In the genomic region with DNA sequence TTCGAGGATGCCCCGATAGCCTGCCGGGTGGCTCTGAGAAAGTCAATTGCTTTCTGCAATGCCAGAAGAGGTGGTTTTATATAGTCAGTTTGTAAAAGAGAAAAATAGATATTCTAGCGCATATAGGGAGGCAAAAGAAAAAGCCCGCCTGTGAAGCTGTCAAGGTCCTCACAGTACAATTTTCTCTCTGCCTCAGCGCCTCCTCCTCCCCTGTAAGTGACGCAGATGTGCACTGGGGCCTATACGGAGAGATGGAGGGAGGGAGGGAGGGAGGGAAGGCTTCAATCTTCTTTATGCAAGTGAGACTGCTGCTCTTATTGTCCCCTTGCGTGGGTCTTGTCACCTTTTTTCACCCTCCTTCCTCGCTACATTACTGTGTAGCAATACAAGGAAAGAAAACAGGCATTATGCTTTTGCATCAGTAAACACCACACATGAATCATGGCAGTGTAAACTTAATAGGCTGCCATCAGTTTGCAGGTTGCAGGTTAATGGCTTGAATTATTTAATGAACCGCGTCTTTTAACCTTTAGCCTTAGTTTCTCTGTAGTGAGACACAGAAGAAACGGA, we compare ENCODE assay signal across 1 cellular context.
TF ChIP-seq lines count a peak whose summit lies in the region.

A gene with protein sequence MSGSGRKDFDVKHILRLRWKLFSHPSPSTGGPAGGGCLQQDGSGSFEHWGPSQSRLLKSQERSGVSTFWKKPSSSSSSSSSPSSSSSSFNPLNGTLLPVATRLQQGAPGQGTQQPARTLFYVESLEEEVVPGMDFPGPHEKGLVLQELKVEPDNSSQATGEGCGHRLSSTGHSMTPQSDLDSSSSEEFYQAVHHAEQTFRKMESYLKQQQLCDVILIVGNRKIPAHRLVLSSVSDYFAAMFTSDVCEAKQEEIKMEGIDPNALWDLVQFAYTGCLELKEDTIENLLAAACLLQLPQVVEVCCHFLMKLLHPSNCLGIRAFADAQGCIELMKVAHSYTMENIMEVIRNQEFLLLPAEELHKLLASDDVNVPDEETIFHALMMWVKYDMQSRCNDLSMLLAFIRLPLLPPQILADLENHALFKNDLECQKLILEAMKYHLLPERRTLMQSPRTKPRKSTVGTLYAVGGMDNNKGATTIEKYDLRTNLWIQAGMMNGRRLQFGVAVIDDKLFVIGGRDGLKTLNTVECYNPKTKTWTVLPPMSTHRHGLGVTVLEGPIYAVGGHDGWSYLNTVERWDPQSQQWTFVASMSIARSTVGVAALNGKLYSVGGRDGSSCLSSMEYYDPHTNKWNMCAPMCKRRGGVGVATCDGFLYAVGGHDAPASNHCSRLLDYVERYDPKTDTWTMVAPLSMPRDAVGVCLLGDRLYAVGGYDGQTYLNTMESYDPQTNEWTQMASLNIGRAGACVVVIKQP (minus strand): TSS at position 177 of the 570 bp plus-strand sequence. CDS start 753 bp downstream, outside the sequence.

TF ChIP-seq in GM23338, 12 proteins besides CTCF, POLR2A, EP300 and RAD21 (continued from another document):
- TF ChIP-seq, protein P1, sequence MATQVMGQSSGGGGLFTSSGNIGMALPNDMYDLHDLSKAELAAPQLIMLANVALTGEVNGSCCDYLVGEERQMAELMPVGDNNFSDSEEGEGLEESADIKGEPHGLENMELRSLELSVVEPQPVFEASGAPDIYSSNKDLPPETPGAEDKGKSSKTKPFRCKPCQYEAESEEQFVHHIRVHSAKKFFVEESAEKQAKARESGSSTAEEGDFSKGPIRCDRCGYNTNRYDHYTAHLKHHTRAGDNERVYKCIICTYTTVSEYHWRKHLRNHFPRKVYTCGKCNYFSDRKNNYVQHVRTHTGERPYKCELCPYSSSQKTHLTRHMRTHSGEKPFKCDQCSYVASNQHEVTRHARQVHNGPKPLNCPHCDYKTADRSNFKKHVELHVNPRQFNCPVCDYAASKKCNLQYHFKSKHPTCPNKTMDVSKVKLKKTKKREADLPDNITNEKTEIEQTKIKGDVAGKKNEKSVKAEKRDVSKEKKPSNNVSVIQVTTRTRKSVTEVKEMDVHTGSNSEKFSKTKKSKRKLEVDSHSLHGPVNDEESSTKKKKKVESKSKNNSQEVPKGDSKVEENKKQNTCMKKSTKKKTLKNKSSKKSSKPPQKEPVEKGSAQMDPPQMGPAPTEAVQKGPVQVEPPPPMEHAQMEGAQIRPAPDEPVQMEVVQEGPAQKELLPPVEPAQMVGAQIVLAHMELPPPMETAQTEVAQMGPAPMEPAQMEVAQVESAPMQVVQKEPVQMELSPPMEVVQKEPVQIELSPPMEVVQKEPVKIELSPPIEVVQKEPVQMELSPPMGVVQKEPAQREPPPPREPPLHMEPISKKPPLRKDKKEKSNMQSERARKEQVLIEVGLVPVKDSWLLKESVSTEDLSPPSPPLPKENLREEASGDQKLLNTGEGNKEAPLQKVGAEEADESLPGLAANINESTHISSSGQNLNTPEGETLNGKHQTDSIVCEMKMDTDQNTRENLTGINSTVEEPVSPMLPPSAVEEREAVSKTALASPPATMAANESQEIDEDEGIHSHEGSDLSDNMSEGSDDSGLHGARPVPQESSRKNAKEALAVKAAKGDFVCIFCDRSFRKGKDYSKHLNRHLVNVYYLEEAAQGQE (IDR thresholded peaks at IDR 0.05; ENCODE audit: unreplicated experiment), result no peak
- TF ChIP-seq CREB1 (CRISPR knock-in tag; IDR thresholded peaks at IDR 0.05; ENCODE audit: low read depth) (no peak), EZH2phosphoT487 (IDR thresholded peaks at IDR 0.05; ENCODE audit: unreplicated experiment) (no peak), STAT1 (IDR thresholded peaks at IDR 0.05; ENCODE audit: unreplicated experiment) (no peak)
